ENCODE assay signal across 2 cellular contexts in genomic region chr1:169109561-169110134, GRCh38.
TF ChIP-seq lines count a peak whose summit lies in the region.

No MANE protein-coding gene starts in this region.

TF ChIP-seq in A549, 52 proteins besides CTCF, POLR2A, EP300 and RAD21:
- TF ChIP-seq RFX5 (IDR thresholded peaks at IDR 0.05) (peak; percentile 71; the same call in 1 of the 2 replicates), POLR2AphosphoS2 (conservative IDR thresholded peaks at IDR 0.05; ENCODE audit: low read length) (no peak), HES2 (IDR thresholded peaks at IDR 0.05) (0 out of 2 replicates have a peak, but pooled peaks have one; percentile 14), HEYL (CRISPR knock-in tag; IDR thresholded peaks at IDR 0.05) (no peak), GATA3 (IDR thresholded peaks at IDR 0.05; ENCODE audit: borderline replicate concordance) (peak; percentile 81), CEBPB (IDR thresholded peaks at IDR 0.05) (peak; percentile 88 to 92), EHMT2 (IDR thresholded peaks at IDR 0.05; ENCODE audit: low read depth) (no peak), CBX8 (IDR thresholded peaks at IDR 0.05) (no peak), KDM5A (IDR thresholded peaks at IDR 0.05) (no peak), HOXA7 (CRISPR knock-in tag; IDR thresholded peaks at IDR 0.05) (0 out of 2 replicates have a peak, but pooled peaks have one; percentile 37), CHD2 (IDR thresholded peaks at IDR 0.05; ENCODE audit: low read length, partially characterized antibody) (peak; percentile 5), PHF8 (IDR thresholded peaks at IDR 0.05; ENCODE audit: borderline replicate concordance, low read depth) (no peak), TP53 (CRISPR knock-in tag; IDR thresholded peaks at IDR 0.05) (peak; percentile 50; the same call in 1 of the 2 replicates), MYC (IDR thresholded peaks at IDR 0.05; ENCODE audit: borderline replicate concordance, low read length) (0 out of 2 replicates have a peak, but pooled peaks have one; percentile 54), NPAS2 (CRISPR knock-in tag; IDR thresholded peaks at IDR 0.05; ENCODE audit: borderline replicate concordance) (no peak), RARB (CRISPR knock-in tag; IDR thresholded peaks at IDR 0.05) (0 out of 2 replicates have a peak, but pooled peaks have one; percentile 8), ZNF302 (CRISPR knock-in tag; IDR thresholded peaks at IDR 0.05) (no peak), NR3C1 (IDR thresholded peaks at IDR 0.05) (no peak), JUNB (IDR thresholded peaks at IDR 0.05) (peak; percentile 41), BCL3 (IDR thresholded peaks at IDR 0.05) (peak; percentile 78; the same call in 2 of the 3 replicates), HMGXB4 (CRISPR knock-in tag; IDR thresholded peaks at IDR 0.05; ENCODE audit: borderline replicate concordance) (no peak), TFCP2L1 (CRISPR knock-in tag; IDR thresholded peaks at IDR 0.05) (no peak), FOSL2 (IDR thresholded peaks at IDR 0.05) (no peak), FOSL2 (CRISPR knock-in tag; IDR thresholded peaks at IDR 0.05) (peak; percentile 32; the same call in 1 of the 2 replicates), MAFK (IDR thresholded peaks at IDR 0.05; ENCODE audit: partially characterized antibody) (peak; percentile 30), JUN (IDR thresholded peaks at IDR 0.05) (peak; percentile 55 to 78), SMC3 (IDR thresholded peaks at IDR 0.05) (peak; percentile 54), NFE2L2 (conservative IDR thresholded peaks at IDR 0.05; ENCODE audit: low read length) (no peak), ZC3H11A (IDR thresholded peaks at IDR 0.05) (no peak), ATOH8 (CRISPR knock-in tag; IDR thresholded peaks at IDR 0.05; ENCODE audit: low read depth) (no peak), RCOR1 (IDR thresholded peaks at IDR 0.05; ENCODE audit: low read depth, low read length) (no peak), ELK1 (IDR thresholded peaks at IDR 0.05; ENCODE audit: low read depth, low read length) (no peak)
TF ChIP-seq in A549: peak in this region for 15.

TF ChIP-seq in endothelial cell of umbilical vein, 7 proteins besides CTCF, POLR2A, EP300 and RAD21:
- TF ChIP-seq MAX (IDR thresholded peaks at IDR 0.05; ENCODE audit: insufficient read depth, insufficient read length) = no peak
- peak; percentile 6 for TF ChIP-seq GATA2 (IDR thresholded peaks at IDR 0.05; ENCODE audit: insufficient read depth, insufficient read length, low read depth, low read length)
- no peak for TF ChIP-seq POLR2AphosphoS5 (IDR thresholded peaks at IDR 0.05; ENCODE audit: insufficient read depth, low read depth, low read length)
- no peak for TF ChIP-seq EZH2 (IDR thresholded peaks at IDR 0.05; ENCODE audit: borderline replicate concordance, low read depth, low read length, severe bottlenecking)
- TF ChIP-seq JUN (IDR thresholded peaks at IDR 0.05; ENCODE audit: borderline replicate concordance, insufficient read depth, insufficient read length, low read depth) = no peak
- TF ChIP-seq MYC (IDR thresholded peaks at IDR 0.05; ENCODE audit: low read depth, low read length) = no peak
